8 cellular contexts compared by ENCODE assay signal in the genomic region with DNA sequence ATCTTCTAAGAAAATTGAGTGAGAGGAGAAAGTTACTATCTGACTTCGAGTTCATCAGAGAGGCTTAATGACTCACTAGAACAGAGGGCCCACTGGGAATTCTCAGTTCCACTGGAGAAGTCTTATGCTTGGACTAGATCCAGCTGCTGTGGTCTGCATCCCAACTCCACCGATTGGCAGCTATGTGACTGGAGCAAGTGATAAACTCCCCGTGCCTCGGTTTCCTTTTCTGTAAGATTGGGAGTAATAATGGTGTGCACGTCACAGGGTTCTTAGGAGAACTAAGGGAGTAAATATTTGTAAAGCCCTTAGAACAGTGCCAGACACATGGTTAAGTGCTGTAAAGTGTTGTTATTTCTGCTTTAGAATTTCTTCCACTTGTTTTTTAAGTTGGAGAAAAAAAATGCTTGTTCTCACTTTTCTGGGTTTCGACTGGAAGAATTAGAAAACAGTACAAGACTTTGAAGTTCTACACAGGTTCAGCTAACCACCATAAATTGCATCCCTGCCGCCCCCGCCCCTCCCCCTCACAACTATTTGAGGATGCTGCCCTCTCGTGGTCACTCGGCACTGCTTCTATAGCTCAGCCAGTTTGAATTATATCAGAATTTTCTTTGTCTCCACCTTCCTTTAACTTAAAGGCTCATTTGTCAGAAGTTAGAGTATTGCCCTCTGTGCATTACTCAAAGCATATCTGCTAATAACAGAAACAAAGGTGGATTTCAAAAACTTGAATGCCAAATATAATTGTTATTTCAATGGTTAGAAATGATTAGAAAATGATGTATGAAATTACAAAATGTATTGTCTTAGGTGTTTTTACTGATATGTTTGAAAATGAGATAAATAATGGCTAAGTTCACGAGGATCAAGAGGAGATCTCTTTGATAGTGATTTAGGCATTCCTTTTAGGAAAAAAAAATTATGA.
A peak's percentile ranks its signal among the peaks of the same experiment; 100 is the strongest.
DNase-seq lines count a peak whose midpoint lies in the region; ATAC-seq and TF ChIP-seq lines count a peak whose summit lies in the region.

No MANE protein-coding gene starts in this region.

- peaks cover 26% of the 10 kb centered on the region for H3K4me1 ChIP-seq in lower lobe of right lung

- no peaks in the 10 kb centered on the region for H3K9me3 ChIP-seq in lower lobe of right lung

- no peaks in the 10 kb centered on the region for H3K27me3 ChIP-seq in lower lobe of right lung (ENCODE audit: low read depth)

- ATAC-seq in HG02571 (IDR thresholded peaks at IDR 0.05; ENCODE audit: unreplicated experiment) (peak; percentile 58), lower lobe of right lung (peak; percentile 89 to 93), HG03045 (IDR thresholded peaks at IDR 0.05; ENCODE audit: unreplicated experiment) (no peak)

- intact Hi-C loops in lower lobe of right lung (cut with DNase I): no loop called here

- peak; percentile 41 for DNase-seq in COR-L47 (lab: John Stamatoyannopoulos, UW)
- DNase-seq in NCI-H524 treated with DMSO at 0.1 percent for 48 hours (lab: John Stamatoyannopoulos, UW): peak; percentile 21
- peak; percentile 45 to 61 for DNase-seq in activated CD4-positive, alpha-beta T cell treated with anti-CD3 and anti-CD28 coated beads, Interleukin-2, amount 50 U/mL, for 24 hours (ENCODE audit: low read depth in 1 of 2, low spot score in 1 of 2)
- DNase-seq in dermis blood vessel endothelial cell: peak; percentile 86
- DNase-seq in lower lobe of right lung: peak; percentile 81
- peak; percentile 52 to 68 (median 55) for DNase-seq in stimulated activated CD4-positive, alpha-beta T cell treated with anti-CD3 and anti-CD28 coated beads, TNF-alpha, amount 100 ng/mL, for 4 hours (ENCODE audit: low read depth in 3 of 3)

- TF ChIP-seq CTCF in lower lobe of right lung (IDR thresholded peaks at IDR 0.05): peak; percentile 78

- H3K36me3 ChIP-seq in lower lobe of right lung: no peaks in the 10 kb centered on the region

- H3K27ac ChIP-seq in lower lobe of right lung: no peak overlapping the region

- peak overlapping the region; percentile 25 for H3K4me3 ChIP-seq in lower lobe of right lung

Comparison
In these comparisons a context has a peak if more than half of its experiments do, and no peak if none do; other contexts are left out.
1. DNase-seq: peak in every context shown above with its lines; median percentile 86 in dermis blood vessel endothelial cell; 81 in lower lobe of right lung; 55 in stimulated activated CD4-positive, alpha-beta T cell treated with anti-CD3 and anti-CD28 coated beads, TNF-alpha, amount 100 ng/mL, for 4 hours; 53 in activated CD4-positive, alpha-beta T cell treated with anti-CD3 and anti-CD28 coated beads, Interleukin-2, amount 50 U/mL, for 24 hours; 41 in COR-L47; 21 in NCI-H524 treated with DMSO at 0.1 percent for 48 hours.